ENCODE assay signal across 8 cellular contexts in genomic region chr19:9796113-9796773, GRCh38.
DNase-seq lines count a peak whose midpoint lies in the region; ATAC-seq and TF ChIP-seq lines count a peak whose summit lies in the region.

No MANE protein-coding gene starts in this region.

- peak; percentile 87 for DNase-seq in DMS79 (lab: John Stamatoyannopoulos, UW)
- DNase-seq in NCI-H226 = peak; percentile 80
- DNase-seq in T47D (ENCODE audit: low read depth in 1 of 2, low spot score in 1 of 2) = peak; percentile 26 to 91
- peak; percentile 73 for DNase-seq in iPS-NIHi7 (ENCODE audit: extremely low spot score)
- DNase-seq in stimulated activated CD4-positive, alpha-beta T cell treated with anti-CD3 and anti-CD28 coated beads, Interleukin-12 subunit alpha, Interleukin-12 subunit beta, amount 100 ng/mL, for 4 hours = peak; percentile 72

- ATAC-seq in HG02973 (IDR thresholded peaks at IDR 0.05; ENCODE audit: unreplicated experiment) (peak; percentile 34), GM21576 (IDR thresholded peaks at IDR 0.05; ENCODE audit: unreplicated experiment) (no peak)

- no peak overlapping the region for H3K27ac ChIP-seq in VCaP

- in situ Hi-C loops in T47D (cut with HindIII; ENCODE audit: low pct_unique_long_range_greater_than_20kb, low sequenced_read_pairs) = no loop called here

- peak; percentile 79 for TF ChIP-seq CTCF in VCaP (conservative IDR thresholded peaks at IDR 0.05)
